Comparison of ENCODE assay signal across 17 cellular contexts in the genomic region with DNA sequence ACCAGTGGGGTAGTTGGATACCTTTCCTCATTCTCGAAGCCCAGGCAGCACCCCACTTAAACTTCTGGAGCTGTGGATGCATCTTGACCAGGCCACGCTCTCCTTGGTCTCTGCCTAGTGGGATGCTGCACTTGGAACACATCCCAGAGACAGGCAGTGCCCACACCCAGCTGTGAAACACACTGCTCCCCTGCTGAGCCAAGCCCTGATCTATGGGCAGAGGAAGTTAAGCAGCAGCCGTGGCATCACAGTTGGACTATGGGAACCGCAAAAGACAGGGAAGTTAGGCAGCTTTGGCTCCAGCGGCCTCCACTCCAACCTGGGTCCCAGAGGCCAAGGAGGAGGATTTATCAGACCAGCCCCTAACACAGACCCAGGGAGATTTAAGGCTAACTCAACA.
"Had no signal": no experiment of that assay in that cellular context is flagged by ENCODE, and none has a peak within 500 bp of the region (broad histone marks: within the 10 kb centered on the region; RNA-seq: fewer than 3 reads in every experiment).

No MANE protein-coding gene starts in this region.

- H3K4me3 ChIP-seq: cardiac muscle cell, heart left ventricle, lower lobe of right lung, mucosa of descending colon, tibial artery had no signal

- DNase-seq: activated CD4-positive, alpha-beta memory T cell treated with anti-CD3 and anti-CD28 coated beads for 36 hours; activated CD4-positive, alpha-beta T cell treated with anti-CD3 and anti-CD28 coated beads for 48 hours; activated effector memory CD4-positive, alpha-beta T cell treated with Interleukin-2 at 50 U/mL for 16 hours; activated naive CD4-positive, alpha-beta T cell treated with anti-CD3 and anti-CD28 coated beads, Interleukin-2, amount 50 U/mL, for 16 hours; activated naive CD8-positive, alpha-beta T cell treated with anti-CD3 and anti-CD28 coated beads, Interleukin-2, amount 50 U/mL, for 24 hours; activated T-cell treated with anti-CD3 and anti-CD28 coated beads, Interleukin-2, amount 50 U/mL, for 72 hours; heart left ventricle; islet precursor cell; left colon; lower lobe of right lung; mesendoderm; mucosa of descending colon; small intestine; stimulated activated CD4-positive, alpha-beta T cell treated with anti-CD3 and anti-CD28 coated beads, Interleukin-2, amount 100 ng/mL, for 24 hours; stimulated activated naive CD8-positive, alpha-beta T cell treated with anti-CD3 and anti-CD28 coated beads, Interleukin-15, amount 100 ng/mL, for 72 hours; tibial artery had no signal

- H3K27ac ChIP-seq: cardiac muscle cell, heart left ventricle, lower lobe of right lung, tibial artery had no signal

- H3K4me1 ChIP-seq: lower lobe of right lung, tibial artery had no signal

- H3K36me3 ChIP-seq: cardiac muscle cell, heart left ventricle, lower lobe of right lung, tibial artery had no signal

- H3K27me3 ChIP-seq: cardiac muscle cell had no signal

- H3K9me3 ChIP-seq: heart left ventricle, lower lobe of right lung, mucosa of descending colon, tibial artery had no signal
